In genomic region chr14:51926449-51926848, GRCh38 we compare ENCODE assay signal across 29 cellular contexts.
"Had no signal": no experiment of that assay in that cellular context is flagged by ENCODE, and none has a peak within 500 bp of the region (broad histone marks: within the 10 kb centered on the region; RNA-seq: fewer than 3 reads in every experiment).

No MANE protein-coding gene starts in this region.

- H3K4me3 Mint-ChIP-seq: activated naive CD4-positive, alpha-beta T cell treated with anti-CD3 and anti-CD28 coated beads, Interleukin-2, amount 10 ng/mL, durations not matched to agents 7 days and 5 days; stimulated activated naive B cell treated with anti-CD40 and anti-IgM and Interleukin-4, amounts not matched to agents 10 μg/mL and 1 μg/mL and 100 μg/mL, for 72 hours; T-helper 1 cell treated with Interleukin-12 subunit alpha and Interleukin-12 subunit beta and Interleukin-4 antibody, amounts not matched to agents 30 μg/mL and 1 μg/mL, for 36 hours had no signal

- H3K27ac Mint-ChIP-seq: activated naive CD4-positive, alpha-beta T cell treated with anti-CD3 and anti-CD28 coated beads, Interleukin-2, amount 10 ng/mL, durations not matched to agents 7 days and 5 days; stimulated activated naive B cell treated with anti-CD40 and anti-IgM and Interleukin-4, amounts not matched to agents 10 μg/mL and 1 μg/mL and 100 μg/mL, for 72 hours; T-helper 1 cell treated with Interleukin-12 subunit alpha and Interleukin-12 subunit beta and Interleukin-4 antibody, amounts not matched to agents 30 μg/mL and 1 μg/mL, for 36 hours had no signal

- DNase-seq: activated CD4-positive, alpha-beta T cell treated with anti-CD3 and anti-CD28 coated beads for 48 hours; activated CD4-positive, alpha-beta T cell treated with anti-CD3 and anti-CD28 coated beads, Interleukin-2, amount 50 U/mL, for 48 hours; activated CD8-positive, alpha-beta memory T cell treated with anti-CD3 and anti-CD28 coated beads for 24 hours; activated effector memory CD4-positive, alpha-beta T cell treated with anti-CD3 and anti-CD28 coated beads, Interleukin-2, amount 50 U/mL, for 16 hours; activated naive CD4-positive, alpha-beta T cell treated with anti-CD3 and anti-CD28 coated beads, Interleukin-2, amount 10 ng/mL, durations not matched to agents 7 days and 5 days; amygdala; dermis blood vessel endothelial cell; effector CD4-positive, alpha-beta T cell; esophagus squamous epithelium; foreskin melanocyte; glutamatergic neuron; islet precursor cell; left ventricle myocardium superior; nucleus accumbens; pancreas; retina; sigmoid colon; small intestine; stimulated activated CD4-positive, alpha-beta T cell treated with anti-CD3 and anti-CD28 coated beads, Interleukin-1b, Interleukin-23, amount 100 ng/mL, for 48 hours; stimulated activated CD4-positive, alpha-beta T cell treated with anti-CD3 and anti-CD28 coated beads, Interleukin-4, amount 100 ng/mL, for 4 hours; stimulated activated CD8-positive, alpha-beta memory T cell treated with anti-CD3 and anti-CD28 coated beads, Interleukin-4, amount 100 ng/mL, for 48 hours; stimulated activated naive B cell treated with anti-CD40 and anti-IgM and Interleukin-4, amounts not matched to agents 10 μg/mL and 1 μg/mL and 100 μg/mL, for 72 hours; stomach; T1000; tibial artery; upper lobe of right lung; WERI-Rb-1 had no signal

- H3K27me3 Mint-ChIP-seq: activated naive CD4-positive, alpha-beta T cell treated with anti-CD3 and anti-CD28 coated beads, Interleukin-2, amount 10 ng/mL, durations not matched to agents 7 days and 5 days; stimulated activated naive B cell treated with anti-CD40 and anti-IgM and Interleukin-4, amounts not matched to agents 10 μg/mL and 1 μg/mL and 100 μg/mL, for 72 hours had no signal

- H3K9me3 Mint-ChIP-seq: activated naive CD4-positive, alpha-beta T cell treated with anti-CD3 and anti-CD28 coated beads, Interleukin-2, amount 10 ng/mL, durations not matched to agents 7 days and 5 days; T-helper 1 cell treated with Interleukin-12 subunit alpha and Interleukin-12 subunit beta and Interleukin-4 antibody, amounts not matched to agents 30 μg/mL and 1 μg/mL, for 36 hours had no signal

- ATAC-seq: activated CD4-positive, CD25-positive, alpha-beta regulatory T cell treated with anti-CD3 and anti-CD28 coated beads, Interleukin-2, amount 50 U/mL, for 24 hours; left ventricle myocardium superior; pancreas; stimulated activated naive B cell treated with anti-CD40 and anti-IgM and Interleukin-4, amounts not matched to agents 10 μg/mL and 1 μg/mL and 100 μg/mL, for 72 hours; upper lobe of right lung had no signal
